Comparison of ENCODE assay signal across 12 cellular contexts in the genomic region with DNA sequence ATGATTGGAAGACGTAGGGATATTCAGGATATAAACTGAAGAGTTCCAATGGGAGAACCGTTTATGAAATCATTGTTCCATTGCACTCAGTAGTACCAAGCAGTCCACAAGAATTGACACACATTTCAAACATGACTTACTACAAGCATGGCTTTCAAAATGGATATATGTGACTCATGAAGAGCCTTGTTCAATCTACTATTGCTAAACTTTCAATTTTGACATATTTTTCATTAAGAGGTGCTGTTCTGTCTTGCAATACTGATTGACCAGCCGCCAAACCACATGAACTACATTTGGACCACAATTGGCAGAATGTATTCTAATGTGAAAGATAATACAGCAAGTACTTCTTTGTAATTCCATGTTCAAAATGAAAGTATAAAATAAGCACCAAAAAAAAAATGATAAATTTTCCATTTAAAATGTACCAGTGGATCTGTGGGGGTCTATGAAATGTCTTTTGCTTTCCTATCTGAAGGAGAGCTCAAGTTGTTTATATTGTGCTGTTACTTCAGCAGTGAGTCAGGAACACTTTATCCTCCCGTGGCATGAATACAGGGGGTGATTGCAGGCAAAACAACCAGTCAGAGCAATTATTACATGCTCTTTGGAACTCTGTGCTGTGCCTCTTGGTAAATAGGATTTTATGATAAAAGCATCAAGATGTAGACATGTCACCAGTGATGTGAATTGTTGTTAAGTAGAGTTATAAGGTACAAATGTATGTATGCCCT.
DNase-seq lines count a peak whose midpoint lies in the region; ATAC-seq and TF ChIP-seq lines count a peak whose summit lies in the region.
"Had no signal": no experiment of that assay in that cellular context is flagged by ENCODE, and none has a peak within 500 bp of the region (broad histone marks: within the 10 kb centered on the region; RNA-seq: fewer than 3 reads in every experiment).

No MANE protein-coding gene starts in this region.

- peak; percentile 35; the same call in 1 of the 2 replicates for ATAC-seq in PC-3
- ATAC-seq: Panc1 had no signal

- H3K9me3 ChIP-seq in PC-3 (ENCODE audit: low read length) (no peaks in the 10 kb centered on the region), fibroblast of lung (ENCODE audit: control insufficient read depth, insufficient read depth, low read depth, low read length) (no peaks in the 10 kb centered on the region), osteoblast (ENCODE audit: low read depth, low read length) (no peaks in the 10 kb centered on the region)

- H2AFZ ChIP-seq in PC-3 (ENCODE audit: low read length), result no peak overlapping the region
- H2AFZ ChIP-seq in fibroblast of lung (ENCODE audit: low read length), result no peak overlapping the region
- peak overlapping the region; percentile 50 for H2AFZ ChIP-seq in osteoblast (ENCODE audit: low read length)

- TF ChIP-seq CTCF in PC-3 (conservative IDR thresholded peaks at IDR 0.05; ENCODE audit: low read depth, low read length) (no peak), fibroblast of lung (conservative IDR thresholded peaks at IDR 0.05 in 1 of 2, IDR thresholded peaks at IDR 0.05 in 1 of 2; ENCODE audit: low read depth in 1 of 2, low read length in 2 of 2) (no peak), osteoblast (IDR thresholded peaks at IDR 0.05; ENCODE audit: extremely low read depth, low read depth, low read length) (no peak)

- H3K9ac ChIP-seq in PC-3 (ENCODE audit: low read length) (no peak overlapping the region), fibroblast of lung (ENCODE audit: insufficient read depth, low read length) (no peak overlapping the region)
- H3K9ac ChIP-seq: BLaER1 had no signal

- H3K4me3 ChIP-seq in PC-3 (ENCODE audit: low read length) (no peak overlapping the region), fibroblast of lung (replicated peaks in 1 of 4; ENCODE audit: control extremely low read depth in 1 of 4, insufficient read depth in 1 of 4, low read depth in 3 of 4, low read length in 4 of 4) (peak overlapping the region in 1 of 4 experiments; percentile 11), osteoblast (ENCODE audit: insufficient read depth, low read length) (no peak overlapping the region)
- H3K4me3 ChIP-seq: BLaER1, cardiac muscle cell had no signal

- no TSS peak for BruUV-seq in PC-3 (replicated peaks; lab: Mats Ljungman, UMichigan)

- no peaks in the 10 kb centered on the region for H3F3A ChIP-seq in PC-3 (ENCODE audit: low read length, unreplicated experiment)

- POLR2A ChIA-PET in PC-3 (lab: Charles Lee; ENCODE audit: unreplicated experiment), result no interaction called here

- H3K36me3 ChIP-seq in PC-3 (ENCODE audit: low read depth, low read length), result no peaks in the 10 kb centered on the region
- H3K36me3 ChIP-seq in fibroblast of lung (ENCODE audit: control insufficient read depth, insufficient read depth, low read length), result no peaks in the 10 kb centered on the region
- H3K36me3 ChIP-seq in osteoblast (ENCODE audit: insufficient read depth, low read length), result no peaks in the 10 kb centered on the region
- H3K36me3 ChIP-seq: BLaER1, cardiac muscle cell had no signal

- intact Hi-C loops in PC-3 (cut with micrococcal nuclease), result no loop called here

- H3K79me2 ChIP-seq in PC-3 (ENCODE audit: low read length), result no peaks in the 10 kb centered on the region
- H3K79me2 ChIP-seq in fibroblast of lung (ENCODE audit: control insufficient read depth, insufficient read depth, low read length), result no peaks in the 10 kb centered on the region
- no peaks in the 10 kb centered on the region for H3K79me2 ChIP-seq in osteoblast (ENCODE audit: insufficient read depth, low read length)

- H3K27me3 ChIP-seq in PC-3 (ENCODE audit: low read length), result no peaks in the 10 kb centered on the region
- H3K27me3 ChIP-seq in fibroblast of lung (ENCODE audit: control insufficient read depth, insufficient read depth, low read length), result no peaks in the 10 kb centered on the region
- peaks cover 7% of the 10 kb centered on the region for H3K27me3 ChIP-seq in osteoblast (ENCODE audit: insufficient read depth, low read length)
- H3K27me3 ChIP-seq: BLaER1, cardiac muscle cell had no signal

- H3K9me2 ChIP-seq in PC-3 (replicated peaks; ENCODE audit: low read length), result no peaks in the 10 kb centered on the region

- H4K20me1 ChIP-seq in PC-3 (ENCODE audit: low read length), result no peaks in the 10 kb centered on the region
- no peaks in the 10 kb centered on the region for H4K20me1 ChIP-seq in fibroblast of lung (ENCODE audit: control insufficient read depth, extremely low read depth, insufficient read depth, low read length)
- H4K20me1 ChIP-seq in osteoblast (ENCODE audit: insufficient read depth, low read length), result no peaks in the 10 kb centered on the region
- H4K20me1 ChIP-seq: BLaER1 had no signal

- H3K4me1 ChIP-seq in PC-3 (ENCODE audit: insufficient read depth, low read length) (no peaks in the 10 kb centered on the region), fibroblast of lung (ENCODE audit: control insufficient read depth, extremely low read depth, insufficient read depth, low read length) (no peaks in the 10 kb centered on the region), osteoblast (ENCODE audit: insufficient read depth, low read length) (peaks cover 3% of the 10 kb centered on the region)
- H3K4me1 ChIP-seq: BLaER1 had no signal

- H3K27ac ChIP-seq in PC-3 (ENCODE audit: low read length) (no peak overlapping the region), fibroblast of lung (ENCODE audit: insufficient read depth, low read length) (no peak overlapping the region), osteoblast (ENCODE audit: low read depth, low read length) (no peak overlapping the region), caudate nucleus (ENCODE audit: low read depth, low read length) (no peak overlapping the region)
- H3K27ac ChIP-seq: BLaER1, cardiac muscle cell had no signal

- peak; percentile 20 for DNase-seq in AG20443 (ENCODE audit: low spot score)
- peak; percentile 15 for DNase-seq in PC-3
- peak; percentile 48 to 80 for DNase-seq in fibroblast of lung (ENCODE audit: low read depth in 2 of 2)
- DNase-seq in osteoblast (ENCODE audit: insufficient read length, low spot score, missing footprints), result peak; percentile 75
- DNase-seq in globus pallidus (ENCODE audit: low spot score), result no peak
- no peak for DNase-seq in SKM-1 treated with dmso at 0.1 percent for 144 hours (lab: John Stamatoyannopoulos, UW; ENCODE audit: unreplicated experiment)
- no peak for DNase-seq in NCI-H1105 (lab: John Stamatoyannopoulos, UW)
- no peak for DNase-seq in caudate nucleus (lab: John Stamatoyannopoulos, UW)
- DNase-seq: activated CD4-positive, alpha-beta T cell treated with anti-CD3 and anti-CD28 coated beads, Interleukin-2, amount 50 U/mL, for 4 hours had no signal

- no peak overlapping the region for H3K4me2 ChIP-seq in PC-3 (ENCODE audit: low read length)
- peak overlapping the region; percentile 17 for H3K4me2 ChIP-seq in fibroblast of lung (ENCODE audit: extremely low read depth, insufficient read depth, low read length)
- H3K4me2 ChIP-seq in osteoblast (ENCODE audit: insufficient read depth, low read length), result peak overlapping the region; percentile 32
- H3K4me2 ChIP-seq: BLaER1 had no signal

- CTCF ChIA-PET in PC-3 (lab: Charles Lee), result no interaction called here

Comparison
In these comparisons a context has a peak if more than half of its experiments do, and no peak if none do; other contexts are left out.
1. DNase-seq: peak in AG20443 (single experiment), PC-3 (single experiment), fibroblast of lung (2 of 2) and osteoblast (single experiment); none in globus pallidus (single experiment), SKM-1 treated with dmso at 0.1 percent for 144 hours (single experiment), NCI-H1105 (single experiment) and caudate nucleus (0 of 61).